1 cellular context compared by ENCODE assay signal in genomic region chr9:128369024-128369706, GRCh38.
TF ChIP-seq lines count a peak whose summit lies in the region.

No MANE protein-coding gene starts in this region.

TF ChIP-seq in H1, 55 proteins besides CTCF, POLR2A, EP300 and RAD21:
- TF ChIP-seq E2F6 (IDR thresholded peaks at IDR 0.05), result no peak
